Comparison of ENCODE assay signal across 8 cellular contexts in genomic region chr16:6335072-6335471, GRCh38.
DNase-seq lines count a peak whose midpoint lies in the region; ATAC-seq, FAIRE-seq and TF ChIP-seq lines count a peak whose summit lies in the region.

No MANE protein-coding gene starts in this region.

- TF ChIP-seq RAD21 in HepG2 (CRISPR knock-in tag; IDR thresholded peaks at IDR 0.05), result no peak

- no peaks in the 10 kb centered on the region for H3K36me3 ChIP-seq in Caco-2 (ENCODE audit: control insufficient read depth, insufficient read depth, low read length)
- no peaks in the 10 kb centered on the region for H3K36me3 ChIP-seq in H7 (replicated peaks; ENCODE audit: control insufficient read depth, insufficient read depth, low read length)
- H3K36me3 ChIP-seq in WERI-Rb-1, result no peaks in the 10 kb centered on the region
- no peaks in the 10 kb centered on the region for H3K36me3 ChIP-seq in HepG2 (replicated peaks in 1 of 2; ENCODE audit: control insufficient read depth in 1 of 2, insufficient read depth in 2 of 2, low read length in 2 of 2)

- H3K4me2 ChIP-seq in HepG2 (ENCODE audit: low read depth, low read length), result no peak overlapping the region

- no peak overlapping the region for H2AFZ ChIP-seq in HepG2 (ENCODE audit: low read length)

- peak in 1 of 2 experiments; percentile 13 for DNase-seq in Caco-2
- DNase-seq in H7, result peak; percentile 42
- peak; percentile 47 for DNase-seq in WERI-Rb-1
- DNase-seq in HepG2 (ENCODE audit: low spot score), result no peak
- no peak for DNase-seq in EL

- in situ Hi-C loops in HepG2 (cut with HindIII; ENCODE audit: extremely low pct_ligation_motif_present, low pct_unique_long_range_greater_than_20kb), result no loop called here

- H3K27ac ChIP-seq in WERI-Rb-1, result no peak overlapping the region
- H3K27ac ChIP-seq in HepG2 (ENCODE audit: extremely low read length, insufficient read depth, low read length), result no peak overlapping the region

- TF ChIP-seq POLR2A in HepG2 (IDR thresholded peaks at IDR 0.05; ENCODE audit: insufficient read depth in 1 of 2, low read depth in 2 of 2, low read length in 2 of 2), result no peak

- FAIRE-seq in HepG2 (lab: Jason Lieb, UNC), result no peak

- TF ChIP-seq CTCF in Caco-2 (IDR thresholded peaks at IDR 0.05; ENCODE audit: insufficient read depth in 1 of 2, low read depth in 1 of 2, low read length in 1 of 2, severe bottlenecking in 1 of 2, unreplicated experiment in 1 of 2) (peak; percentile 31 to 70), WERI-Rb-1 (IDR thresholded peaks at IDR 0.05; ENCODE audit: low read depth, low read length) (peak; percentile 69), HepG2 (CRISPR knock-in tag; IDR thresholded peaks at IDR 0.05) (no peak)

- no peaks in the 10 kb centered on the region for H3K4me1 Mint-ChIP-seq in Caco-2 (ENCODE audit: low read depth, unreplicated experiment)

- H3K9me3 Mint-ChIP-seq in Caco-2 (ENCODE audit: unreplicated experiment), result peaks cover 12% of the 10 kb centered on the region

- H3K27ac Mint-ChIP-seq in Caco-2 (ENCODE audit: unreplicated experiment), result no peak overlapping the region

- no peaks in the 10 kb centered on the region for H3K27me3 Mint-ChIP-seq in Caco-2 (ENCODE audit: insufficient read depth, unreplicated experiment)

- no peaks in the 10 kb centered on the region for H3K4me1 ChIP-seq in Caco-2
- no peaks in the 10 kb centered on the region for H3K4me1 ChIP-seq in HepG2 (ENCODE audit: insufficient read depth, low read length)

- no peaks in the 10 kb centered on the region for H3K9me3 ChIP-seq in Caco-2
- H3K9me3 ChIP-seq in WERI-Rb-1 (ENCODE audit: severe bottlenecking), result no peaks in the 10 kb centered on the region
- H3K9me3 ChIP-seq in HepG2 (ENCODE audit: low read length), result peaks cover 14% of the 10 kb centered on the region

- ATAC-seq in HepG2 (peak; percentile 43; the same call in 2 of the 3 replicates), GM21447 (IDR thresholded peaks at IDR 0.05; ENCODE audit: unreplicated experiment) (no peak), GM21515 (IDR thresholded peaks at IDR 0.05; ENCODE audit: unreplicated experiment) (no peak), HG02759 (IDR thresholded peaks at IDR 0.05; ENCODE audit: unreplicated experiment) (no peak)

- 36% methylated on average over 6 of the region's 6 CpGs for WGBS in HepG2 (ENCODE audit: low lambda C conversion rate)

- H3K27me3 ChIP-seq in Caco-2 (replicated peaks; ENCODE audit: control insufficient read depth, insufficient read depth, low read length), result no peaks in the 10 kb centered on the region
- H3K27me3 ChIP-seq in H7 (ENCODE audit: control insufficient read depth, insufficient read depth, low read length), result no peaks in the 10 kb centered on the region
- H3K27me3 ChIP-seq in WERI-Rb-1 (ENCODE audit: insufficient read depth, low read depth, severe bottlenecking), result no peaks in the 10 kb centered on the region
- no peaks in the 10 kb centered on the region for H3K27me3 ChIP-seq in HepG2 (ENCODE audit: control insufficient read depth in 1 of 2, insufficient read depth in 2 of 2, low read length in 2 of 2)

- CTCF ChIA-PET in Caco-2 (lab: Charles Lee) (no interaction called here), HepG2 (lab: Yijun Ruan, JAX; ENCODE audit: low intra/inter-chr PET ratio, low total read pairs) (no interaction called here)

- no peaks in the 10 kb centered on the region for H4K20me1 ChIP-seq in HepG2 (ENCODE audit: insufficient read depth, low read length)

- no peak for TF ChIP-seq EP300 in HepG2 (IDR thresholded peaks at IDR 0.05; ENCODE audit: low read depth in 2 of 2, low read length in 2 of 2)
- TF ChIP-seq EP300 in HepG2 (CRISPR knock-in tag; IDR thresholded peaks at IDR 0.05; ENCODE audit: borderline replicate concordance), result no peak

- H3K79me2 ChIP-seq in HepG2 (ENCODE audit: insufficient read depth, low read length), result no peaks in the 10 kb centered on the region

- no peaks in the 10 kb centered on the region for H3K36me3 Mint-ChIP-seq in Caco-2 (ENCODE audit: insufficient read depth, unreplicated experiment)

- no peak overlapping the region for H3K9ac ChIP-seq in HepG2 (ENCODE audit: insufficient read depth, low read depth, low read length)

- no TSS peak for BruUV-seq in Caco-2 (replicated peaks; lab: Mats Ljungman, UMichigan)
- no TSS peak for BruUV-seq in HepG2 (replicated peaks; lab: Mats Ljungman, UMichigan)

- POLR2A ChIA-PET in Caco-2 (lab: Charles Lee) (no interaction called here), HepG2 (lab: Yijun Ruan, JAX) (no interaction called here)

- H3K4me3 ChIP-seq in Caco-2 (ENCODE audit: low read depth, low read length) (no peak overlapping the region), H7 (ENCODE audit: insufficient read depth, low read depth, low read length) (no peak overlapping the region), WERI-Rb-1 (ENCODE audit: low read depth, low read length) (no peak overlapping the region), HepG2 (replicated peaks in 1 of 3; ENCODE audit: insufficient read depth in 1 of 3, low read depth in 2 of 3, low read length in 3 of 3) (no peak overlapping the region)

- intact Hi-C loops in Caco-2 (cut with micrococcal nuclease; ENCODE audit: unreplicated experiment) (no loop called here), HepG2 (cut with micrococcal nuclease; ENCODE audit: unreplicated experiment) (no loop called here)

- H3K4me3 Mint-ChIP-seq in Caco-2 (ENCODE audit: unreplicated experiment), result no peak overlapping the region

TF ChIP-seq in HepG2, 621 proteins besides CTCF, POLR2A, EP300 and RAD21:
- TF ChIP-seq ZNF12 (CRISPR knock-in tag; IDR thresholded peaks at IDR 0.05) (no peak), ZBTB33 (CRISPR knock-in tag; IDR thresholded peaks at IDR 0.05) (0 out of 2 replicates have a peak, but pooled peaks have one; percentile 41)

Comparison
In these comparisons a context has a peak if more than half of its experiments do, and no peak if none do; other contexts are left out.
1. DNase-seq: peak in H7 (single experiment) and WERI-Rb-1 (single experiment); none in HepG2 (single experiment) and EL (single experiment).